38 cellular contexts compared by ENCODE assay signal in the genomic region with DNA sequence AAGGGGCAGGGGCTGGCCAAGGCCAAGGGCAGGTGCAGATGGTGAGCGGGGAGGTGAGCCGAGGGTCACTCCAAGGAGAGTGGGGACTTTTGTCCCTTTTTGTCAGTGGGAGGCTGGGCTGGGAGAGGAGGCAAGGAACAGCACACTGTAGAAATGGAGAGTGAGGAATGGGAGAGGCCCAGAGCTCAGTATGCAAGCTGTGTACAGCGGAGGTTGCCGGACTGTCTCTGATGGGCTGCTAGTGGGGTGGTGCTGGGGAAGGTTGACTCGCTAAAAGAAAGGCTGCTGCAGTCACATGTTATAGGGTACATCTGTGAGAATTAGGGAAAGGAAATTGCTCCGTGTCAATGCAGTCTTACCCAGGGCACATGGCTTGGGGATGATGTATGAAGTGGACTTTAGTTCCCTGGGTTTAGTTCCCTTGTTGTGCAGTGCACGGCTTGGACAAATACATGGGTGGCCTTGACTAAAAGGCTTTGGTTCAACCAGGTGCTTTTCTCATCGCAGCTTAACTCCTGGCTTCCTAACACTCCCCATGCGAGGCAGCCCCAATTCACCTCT.
"Had no signal": no experiment of that assay in that cellular context is flagged by ENCODE, and none has a peak within 500 bp of the region (broad histone marks: within the 10 kb centered on the region; RNA-seq: fewer than 3 reads in every experiment).

No MANE protein-coding gene starts in this region.

- H3K36me3 ChIP-seq: adrenal gland, ascending aorta, breast epithelium, cardiac muscle cell, colonic mucosa had no signal

- H3K9me3 ChIP-seq: colonic mucosa had no signal

- H3K27me3 ChIP-seq: adrenal gland, ascending aorta, breast epithelium, cardiac muscle cell, colonic mucosa, esophagus squamous epithelium, gastroesophageal sphincter had no signal

- H3K27ac Mint-ChIP-seq: activated B cell treated with CpG ODN at 0.5 μM for 24 hours; activated CD8-positive, alpha-beta memory T cell treated with anti-CD3 and anti-CD28 coated beads, Interleukin-2, amount 10 ng/mL, durations not matched to agents 7 days and 5 days; activated CD8-positive, alpha-beta T cell treated with anti-CD3 and anti-CD28 coated beads, Interleukin-2, amount 10 ng/mL, durations not matched to agents 7 days and 5 days; activated naive CD4-positive, alpha-beta T cell treated with anti-CD3 and anti-CD28 coated beads for 36 hours; activated naive CD4-positive, alpha-beta T cell treated with anti-CD3 and anti-CD28 coated beads, Interleukin-2, amount 50 U/mL, for 24 hours; activated naive CD8-positive, alpha-beta T cell treated with anti-CD3 and anti-CD28 coated beads for 36 hours; activated naive CD8-positive, alpha-beta T cell treated with anti-CD3 and anti-CD28 coated beads, Interleukin-2, amount 50 U/mL, for 24 hours; activated T-helper 1 cell treated with anti-CD3 and anti-CD28 coated beads, Interleukin-12 subunit alpha, Interleukin-12 subunit beta, Interleukin-2, Interleukin-4 antibody, amounts not matched to agents 30 ng/mL and 10 ng/mL and 1 ng/mL, durations not matched to agents 14 hours and 24 hours and 36 hours; activated T-helper 2 cell treated with anti-CD3 and anti-CD28 coated beads, Interferon-gamma antibody, Interleukin-2, Interleukin-4, amounts not matched to agents 10 μg/mL and 5 μg/mL and 100 μg/mL, durations not matched to agents 14 hours and 24 hours and 36 hours; brain; T-helper 17 cell; T-helper 2 cell treated with Interferon-gamma antibody and Interleukin-4, amounts not matched to agents 5 μg/mL and 100 μg/mL, for 36 hours had no signal

- H3K4me3 Mint-ChIP-seq: activated B cell treated with CpG ODN at 0.5 μM for 24 hours; activated CD8-positive, alpha-beta memory T cell treated with anti-CD3 and anti-CD28 coated beads, Interleukin-2, amount 10 ng/mL, durations not matched to agents 7 days and 5 days; activated CD8-positive, alpha-beta T cell treated with anti-CD3 and anti-CD28 coated beads, Interleukin-2, amount 10 ng/mL, durations not matched to agents 7 days and 5 days; activated naive CD4-positive, alpha-beta T cell treated with anti-CD3 and anti-CD28 coated beads for 36 hours; activated naive CD4-positive, alpha-beta T cell treated with anti-CD3 and anti-CD28 coated beads, Interleukin-2, amount 50 U/mL, for 24 hours; activated naive CD8-positive, alpha-beta T cell treated with anti-CD3 and anti-CD28 coated beads for 36 hours; activated naive CD8-positive, alpha-beta T cell treated with anti-CD3 and anti-CD28 coated beads, Interleukin-2, amount 50 U/mL, for 24 hours; activated T-helper 1 cell treated with anti-CD3 and anti-CD28 coated beads, Interleukin-12 subunit alpha, Interleukin-12 subunit beta, Interleukin-2, Interleukin-4 antibody, amounts not matched to agents 30 ng/mL and 10 ng/mL and 1 ng/mL, durations not matched to agents 14 hours and 24 hours and 36 hours; brain; T-helper 17 cell; T-helper 2 cell treated with Interferon-gamma antibody and Interleukin-4, amounts not matched to agents 5 μg/mL and 100 μg/mL, for 36 hours had no signal

- FAIRE-seq: endometrium, endothelial cell of umbilical vein had no signal

- H3K4me3 ChIP-seq: adrenal gland, ascending aorta, breast epithelium, cardiac muscle cell, colonic mucosa, esophagus squamous epithelium, gastroesophageal sphincter had no signal

- H3K27me3 Mint-ChIP-seq: activated B cell treated with CpG ODN at 0.5 μM for 24 hours; activated CD8-positive, alpha-beta memory T cell treated with anti-CD3 and anti-CD28 coated beads, Interleukin-2, amount 10 ng/mL, durations not matched to agents 7 days and 5 days; activated naive CD4-positive, alpha-beta T cell treated with anti-CD3 and anti-CD28 coated beads, Interleukin-2, amount 50 U/mL, for 24 hours; activated naive CD8-positive, alpha-beta T cell treated with anti-CD3 and anti-CD28 coated beads for 36 hours; activated naive CD8-positive, alpha-beta T cell treated with anti-CD3 and anti-CD28 coated beads, Interleukin-2, amount 50 U/mL, for 24 hours; brain; T-helper 17 cell had no signal

- H3K4me1 ChIP-seq: adrenal gland, ascending aorta, breast epithelium, colonic mucosa, esophagus squamous epithelium, gastroesophageal sphincter had no signal

- ATAC-seq: activated CD4-positive, CD25-positive, alpha-beta regulatory T cell treated with anti-CD3 and anti-CD28 coated beads, Interleukin-2, amount 50 U/mL, for 24 hours; activated CD8-positive, alpha-beta memory T cell treated with anti-CD3 and anti-CD28 coated beads, Interleukin-2, amount 10 ng/mL, durations not matched to agents 7 days and 5 days; activated CD8-positive, alpha-beta T cell treated with anti-CD3 and anti-CD28 coated beads, Interleukin-2, amount 10 ng/mL, durations not matched to agents 7 days and 5 days; activated naive CD8-positive, alpha-beta T cell treated with anti-CD3 and anti-CD28 coated beads, Interleukin-2, amount 50 U/mL, for 24 hours; gastroesophageal sphincter; T-helper 17 cell had no signal

- H3K4me1 Mint-ChIP-seq: activated B cell treated with CpG ODN at 0.5 μM for 24 hours; activated CD8-positive, alpha-beta memory T cell treated with anti-CD3 and anti-CD28 coated beads, Interleukin-2, amount 10 ng/mL, durations not matched to agents 7 days and 5 days; activated naive CD4-positive, alpha-beta T cell treated with anti-CD3 and anti-CD28 coated beads, Interleukin-2, amount 50 U/mL, for 24 hours; activated naive CD8-positive, alpha-beta T cell treated with anti-CD3 and anti-CD28 coated beads for 36 hours; activated naive CD8-positive, alpha-beta T cell treated with anti-CD3 and anti-CD28 coated beads, Interleukin-2, amount 50 U/mL, for 24 hours; brain; T-helper 17 cell had no signal

- H3K27ac ChIP-seq: adrenal gland, ascending aorta, breast epithelium, cardiac muscle cell, colonic mucosa, epithelial cell of prostate, esophagus squamous epithelium, gastroesophageal sphincter, WERI-Rb-1 had no signal

- DNase-seq: activated B cell treated with CpG ODN at 0.5 μM for 24 hours; activated CD4-positive, alpha-beta T cell treated with anti-CD3 and anti-CD28 coated beads for 48 hours; activated CD4-positive, alpha-beta T cell treated with anti-CD3 and anti-CD28 coated beads, Interleukin-2, amount 50 U/mL, for 1 hour; activated CD4-positive, alpha-beta T cell treated with anti-CD3 and anti-CD28 coated beads, Interleukin-2, amount 50 U/mL, for 48 hours; activated CD8-positive, alpha-beta memory T cell treated with anti-CD3 and anti-CD28 coated beads, Interleukin-2, amount 10 ng/mL, durations not matched to agents 7 days and 5 days; activated CD8-positive, alpha-beta memory T cell treated with anti-CD3 and anti-CD28 coated beads, Interleukin-2, amount 50 U/mL, for 4 hours; activated CD8-positive, alpha-beta T cell treated with anti-CD3 and anti-CD28 coated beads, Interleukin-2, amount 10 ng/mL, durations not matched to agents 7 days and 5 days; activated effector memory CD4-positive, alpha-beta T cell treated with anti-CD3 and anti-CD28 coated beads, Interleukin-2, amount 50 U/mL, for 16 hours; activated naive CD4-positive, alpha-beta T cell treated with anti-CD3 and anti-CD28 coated beads for 36 hours; activated naive CD8-positive, alpha-beta T cell treated with anti-CD3 and anti-CD28 coated beads for 36 hours; activated naive CD8-positive, alpha-beta T cell treated with anti-CD3 and anti-CD28 coated beads, Interleukin-2, amount 50 U/mL, for 24 hours; activated T-cell treated with anti-CD3 and anti-CD28 coated beads, Interleukin-2, amount 50 U/mL, for 1 hour; activated T-cell treated with anti-CD3 and anti-CD28 coated beads, Interleukin-2, amount 50 U/mL, for 48 hours; adrenal gland; amygdala; central memory CD4-positive, alpha-beta T cell; cerebellar nuclear complex; colonic mucosa; effector CD8-positive, alpha-beta T cell; esophagus squamous epithelium; foreskin melanocyte; T-helper 1 cell; T-helper 17 cell; T1000; WERI-Rb-1 had no signal
